In genomic region chr10:68811367-68812009, GRCh38 we compare ENCODE assay signal across 23 cellular contexts.
"Had no signal": no experiment of that assay in that cellular context is flagged by ENCODE, and none has a peak within 500 bp of the region (broad histone marks: within the 10 kb centered on the region; RNA-seq: fewer than 3 reads in every experiment).

No MANE protein-coding gene starts in this region.

- H3K4me1 Mint-ChIP-seq: memory B cell; mesothelial cell of epicardium; naive B cell; stimulated activated effector memory CD8-positive, alpha-beta T cell treated with anti-CD3 and anti-CD28 coated beads, Interleukin-12 subunit alpha, Interleukin-12 subunit beta, amount 100 ng/mL, for 72 hours had no signal

- H3K27ac Mint-ChIP-seq: dendritic cell treated with granulocyte-macrophage colony-stimulating factor and Interleukin-4, amounts not matched to agents 40 ng/mL and 50 ng/mL, for 4 days; endodermal cell; memory B cell; mesothelial cell of epicardium; natural killer cell treated with Interleukin-12 subunit alpha and Interleukin-12 subunit beta and Interleukin-15 and Interleukin-18, amount 100 ng/mL, for 72 hours; neural progenitor cell; stimulated activated effector memory CD8-positive, alpha-beta T cell treated with anti-CD3 and anti-CD28 coated beads, Interleukin-12 subunit alpha, Interleukin-12 subunit beta, amount 100 ng/mL, for 72 hours; type B pancreatic cell had no signal

- H3K27me3 Mint-ChIP-seq: dendritic cell treated with granulocyte-macrophage colony-stimulating factor and Interleukin-4, amounts not matched to agents 40 ng/mL and 50 ng/mL, for 4 days; memory B cell; naive B cell; natural killer cell treated with Interleukin-12 subunit alpha and Interleukin-12 subunit beta and Interleukin-15 and Interleukin-18, amount 100 ng/mL, for 72 hours; type B pancreatic cell had no signal

- H3K36me3 Mint-ChIP-seq: memory B cell; mesothelial cell of epicardium; naive B cell; natural killer cell treated with Interleukin-12 subunit alpha and Interleukin-12 subunit beta and Interleukin-15 and Interleukin-18, amount 100 ng/mL, for 72 hours; neural progenitor cell; stimulated activated effector memory CD8-positive, alpha-beta T cell treated with anti-CD3 and anti-CD28 coated beads, Interleukin-12 subunit alpha, Interleukin-12 subunit beta, amount 100 ng/mL, for 72 hours; type B pancreatic cell had no signal

- H3K4me3 Mint-ChIP-seq: dendritic cell treated with granulocyte-macrophage colony-stimulating factor and Interleukin-4, amounts not matched to agents 40 ng/mL and 50 ng/mL, for 4 days; endodermal cell; memory B cell; mesothelial cell of epicardium; naive B cell; natural killer cell treated with Interleukin-12 subunit alpha and Interleukin-12 subunit beta and Interleukin-15 and Interleukin-18, amount 100 ng/mL, for 72 hours; neural progenitor cell; stimulated activated effector memory CD8-positive, alpha-beta T cell treated with anti-CD3 and anti-CD28 coated beads, Interleukin-12 subunit alpha, Interleukin-12 subunit beta, amount 100 ng/mL, for 72 hours; type B pancreatic cell had no signal

- DNase-seq: colonic mucosa; effector CD8-positive, alpha-beta T cell; endodermal cell; foreskin keratinocyte; heart left ventricle; kidney; mucosa of descending colon; naive B cell; sigmoid colon; stimulated activated CD4-positive, alpha-beta T cell treated with anti-CD3 and anti-CD28 coated beads, Interleukin-2, amount 100 ng/mL, for 24 hours; stimulated activated CD4-positive, alpha-beta T cell treated with anti-CD3 and anti-CD28 coated beads, Interleukin-4, amount 100 ng/mL, for 24 hours; stimulated activated naive CD4-positive, alpha-beta T cell treated with Interleukin-2 at 50 U/mL for 16 hours; stomach; thyroid gland had no signal

- H3K9me3 Mint-ChIP-seq: dendritic cell treated with granulocyte-macrophage colony-stimulating factor and Interleukin-4, amounts not matched to agents 40 ng/mL and 50 ng/mL, for 4 days; endodermal cell; memory B cell; mesothelial cell of epicardium; naive B cell; natural killer cell treated with Interleukin-12 subunit alpha and Interleukin-12 subunit beta and Interleukin-15 and Interleukin-18, amount 100 ng/mL, for 72 hours; neural progenitor cell; stimulated activated effector memory CD8-positive, alpha-beta T cell treated with anti-CD3 and anti-CD28 coated beads, Interleukin-12 subunit alpha, Interleukin-12 subunit beta, amount 100 ng/mL, for 72 hours; type B pancreatic cell had no signal

- ATAC-seq: foreskin keratinocyte; gastroesophageal sphincter; heart left ventricle; left lobe of liver; mucosa of descending colon; stimulated activated effector memory CD8-positive, alpha-beta T cell treated with anti-CD3 and anti-CD28 coated beads, Interleukin-12 subunit alpha, Interleukin-12 subunit beta, amount 100 ng/mL, for 72 hours had no signal
